9 cellular contexts compared by ENCODE assay signal in genomic region chr9:38046669-38047300, GRCh38. TPM values are rescaled to one million over a fixed set of nuclear protein-coding genes. Genes with fewer than 3 reads are reported as not detected.
DNase-seq lines count a peak whose midpoint lies in the region; ATAC-seq and TF ChIP-seq lines count a peak whose summit lies in the region.
"Had no signal": no experiment of that assay in that cellular context is flagged by ENCODE, and none has a peak within 500 bp of the region (broad histone marks: within the 10 kb centered on the region; RNA-seq: fewer than 3 reads in every experiment).

No MANE protein-coding gene starts in this region.

- H3K4ac ChIP-seq in mesenchymal stem cell (ENCODE audit: low read depth in 1 of 2, low read length in 2 of 2), result peak overlapping the region; percentile 37 to 79

- CTCF ChIA-PET in A673 (lab: Charles Lee), result no interaction called here

- peak overlapping the region; percentile 57 for H3K27ac ChIP-seq in A673 (ENCODE audit: low read depth, low read length, poor library complexity, severe bottlenecking)
- H3K27ac ChIP-seq in colonic mucosa, result peak overlapping the region; percentile 80
- peak overlapping the region; percentile 100 for H3K27ac ChIP-seq in mesenchymal stem cell (ENCODE audit: low read length, poor library complexity, severe bottlenecking)

- H3K9ac ChIP-seq in colonic mucosa (ENCODE audit: low read depth in 2 of 2, low read length in 2 of 2), result peak overlapping the region in 1 of 2 donors; percentile 51
- no peak overlapping the region for H3K9ac ChIP-seq in mesenchymal stem cell (ENCODE audit: low read length)

- H2AK5ac ChIP-seq in mesenchymal stem cell (ENCODE audit: low read length, severe bottlenecking), result peak overlapping the region; percentile 93

- H3K79me1 ChIP-seq in mesenchymal stem cell (replicated peaks; ENCODE audit: low read length, poor library complexity, severe bottlenecking), result no peaks in the 10 kb centered on the region

- H3K4me1 ChIP-seq in A673 (ENCODE audit: insufficient read depth, low read length, poor library complexity, severe bottlenecking), result peaks cover 26% of the 10 kb centered on the region
- H3K4me1 ChIP-seq in colonic mucosa, result peaks cover 20% of the 10 kb centered on the region
- H3K4me1 ChIP-seq in mesenchymal stem cell (ENCODE audit: control insufficient read depth, insufficient read depth, low read depth, low read length), result peaks cover 42% of the 10 kb centered on the region

- H2BK12ac ChIP-seq in mesenchymal stem cell (ENCODE audit: low read length in 2 of 2), result peak overlapping the region; percentile 68 to 72

- H3K14ac ChIP-seq in mesenchymal stem cell (ENCODE audit: low read length in 2 of 2), result peak overlapping the region in 1 of 2 experiments; percentile 66

- DNase-seq in A673 (ENCODE audit: low spot score), result no peak
- DNase-seq in LoVo (ENCODE audit: low spot score), result peak; percentile 91
- DNase-seq in colonic mucosa, result no peak
- DNase-seq in mesenchymal stem cell, result peak; percentile 72
- no peak for DNase-seq in stimulated activated CD4-positive, alpha-beta T cell treated with anti-CD3 and anti-CD28 coated beads, Interleukin-4, amount 100 ng/mL, for 24 hours

- peak overlapping the region; percentile 41 for H4K8ac ChIP-seq in mesenchymal stem cell (ENCODE audit: low read length)

- H3K4me3 ChIP-seq in A673 (ENCODE audit: low read depth, low read length, poor library complexity, severe bottlenecking) (no peak overlapping the region), colonic mucosa (no peak overlapping the region), mesenchymal stem cell (ENCODE audit: insufficient read depth in 1 of 2, low read depth in 1 of 2, low read length in 2 of 2) (no peak overlapping the region)

- 29% methylated on average over 4 of the region's 7 CpGs for WGBS in mesenchymal stem cell

- TF ChIP-seq CTCF in A673 (conservative IDR thresholded peaks at IDR 0.05; ENCODE audit: low read depth, low read length) (no peak), colonic mucosa (IDR thresholded peaks at IDR 0.05) (no peak)

- ATAC-seq in HG03521 (IDR thresholded peaks at IDR 0.05; ENCODE audit: unreplicated experiment), result no peak
- no peak for ATAC-seq in HG03469 (IDR thresholded peaks at IDR 0.05; ENCODE audit: unreplicated experiment)
- ATAC-seq in GM18505 (IDR thresholded peaks at IDR 0.05; ENCODE audit: unreplicated experiment), result no peak
- ATAC-seq: naive thymus-derived CD8-positive, alpha-beta T cell had no signal

- H2AFZ ChIP-seq in mesenchymal stem cell (ENCODE audit: low read depth, low read length), result no peak overlapping the region

- H3K4me2 ChIP-seq in mesenchymal stem cell (ENCODE audit: low read length, poor library complexity, severe bottlenecking), result peak overlapping the region; percentile 20

- no peaks in the 10 kb centered on the region for H3K36me3 ChIP-seq in A673 (ENCODE audit: insufficient read depth, low read length, poor library complexity, severe bottlenecking)
- H3K36me3 ChIP-seq in colonic mucosa, result no peaks in the 10 kb centered on the region
- peaks cover 0 to 15% of the 10 kb centered on the region in 2 experiments for H3K36me3 ChIP-seq in mesenchymal stem cell (ENCODE audit: control insufficient read depth in 1 of 2, insufficient read depth in 2 of 2, low read depth in 1 of 2, low read length in 2 of 2)

- H3K18ac ChIP-seq in mesenchymal stem cell (ENCODE audit: low read depth in 1 of 2, low read length in 2 of 2), result peak overlapping the region; percentile 29 to 76

- H3K23ac ChIP-seq in mesenchymal stem cell (ENCODE audit: low read length in 2 of 2), result no peak overlapping the region

- H3K9me3 ChIP-seq in A673 (ENCODE audit: low read depth, low read length, poor library complexity, severe bottlenecking), result no peaks in the 10 kb centered on the region
- no peaks in the 10 kb centered on the region for H3K9me3 ChIP-seq in colonic mucosa
- H3K9me3 ChIP-seq in mesenchymal stem cell (ENCODE audit: control insufficient read depth, low read length), result no peaks in the 10 kb centered on the region

- H3K27me3 ChIP-seq in A673 (replicated peaks; ENCODE audit: insufficient read depth, low read depth, low read length, poor library complexity), result no peaks in the 10 kb centered on the region
- no peaks in the 10 kb centered on the region for H3K27me3 ChIP-seq in colonic mucosa
- no peaks in the 10 kb centered on the region for H3K27me3 ChIP-seq in mesenchymal stem cell (ENCODE audit: control insufficient read depth in 1 of 2, insufficient read depth in 1 of 2, low read length in 2 of 2)

- intact Hi-C loops in A673 (cut with micrococcal nuclease; ENCODE audit: unreplicated experiment) (loop anchor here (10.0 kb wide), 1 partner anchor 58 kb away; no protein-coding TSS in a partner anchor), colonic mucosa (cut with DNase I) (no loop called here)

- H4K91ac ChIP-seq in mesenchymal stem cell (ENCODE audit: low read length), result no peak overlapping the region

- peak overlapping the region; percentile 66 for H2BK120ac ChIP-seq in mesenchymal stem cell (ENCODE audit: low read depth, low read length)

- no peak overlapping the region for H2BK15ac ChIP-seq in mesenchymal stem cell (ENCODE audit: low read depth, poor library complexity, severe bottlenecking)

- peak overlapping the region; percentile 80 for H2BK5ac ChIP-seq in mesenchymal stem cell (ENCODE audit: low read depth, low read length, poor library complexity, severe bottlenecking)

- POLR2A ChIA-PET in A673 (lab: Charles Lee; ENCODE audit: low non-redundant PET), result no interaction called here

- no peak for TF ChIP-seq POLR2A in GM18505 (IDR thresholded peaks at IDR 0.05; ENCODE audit: borderline replicate concordance, extremely low read depth, insufficient read depth, insufficient read length)

- no TSS peak for BruUV-seq in A673 (replicated peaks; lab: Mats Ljungman, UMichigan)

RNA-seq across cellular contexts. Expression of gene SHB, which starts 22.2 kb away (rescaled TPM):
- 14.7 and 20.7 TPM in 2 replicates for total RNA-seq in A673 (2021)
- 10 to 100 TPM; 17.4 to 24.0 TPM for total RNA-seq in colonic mucosa
- polyA plus RNA-seq in mesenchymal stem cell (2013, experiment 1 of 2), result 18.4 TPM
- 17.9 TPM for polyA plus RNA-seq in mesenchymal stem cell (2013, experiment 2 of 2)

Comparison
In these comparisons a context has a peak if more than half of its experiments do, and no peak if none do; other contexts are left out.
1. DNase-seq: peak in LoVo (single experiment) and mesenchymal stem cell (single experiment); none in A673 (single experiment), colonic mucosa (single experiment) and stimulated activated CD4-positive, alpha-beta T cell treated with anti-CD3 and anti-CD28 coated beads, Interleukin-4, amount 100 ng/mL, for 24 hours (single experiment).
2. Peak in every context shown above with its lines, with median percentiles within 50 percentile points of each other: H3K27ac ChIP-seq.